In the genomic region with DNA sequence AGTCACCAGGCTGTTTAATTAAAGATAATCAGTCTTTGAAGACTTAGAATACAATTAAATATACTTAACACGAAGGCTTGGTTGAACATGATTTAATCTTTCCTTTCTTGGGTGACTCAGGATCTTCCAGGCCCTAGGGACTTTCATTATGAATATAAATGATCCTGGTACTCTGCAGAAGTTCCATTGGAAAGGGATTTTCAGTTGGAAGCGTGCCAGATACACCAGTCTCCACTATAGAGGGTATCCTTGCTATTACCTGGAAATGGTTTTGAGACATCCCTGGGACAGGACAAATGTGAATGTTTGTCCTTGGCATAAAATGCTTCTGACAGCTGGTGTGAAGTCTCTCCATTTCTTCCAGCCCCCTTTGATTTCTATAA, we compare ENCODE assay signal across 30 cellular contexts.
"Had no signal": no experiment of that assay in that cellular context is flagged by ENCODE, and none has a peak within 500 bp of the region (broad histone marks: within the 10 kb centered on the region; RNA-seq: fewer than 3 reads in every experiment).

No MANE protein-coding gene starts in this region.

- DNase-seq: activated CD4-positive, alpha-beta T cell treated with anti-CD3 and anti-CD28 coated beads for 48 hours; activated CD4-positive, alpha-beta T cell treated with anti-CD3 and anti-CD28 coated beads, Interleukin-2, amount 50 U/mL, for 48 hours; activated CD8-positive, alpha-beta memory T cell treated with anti-CD3 and anti-CD28 coated beads for 24 hours; activated effector memory CD4-positive, alpha-beta T cell treated with Interleukin-2 at 50 U/mL for 16 hours; activated naive CD4-positive, alpha-beta T cell treated with anti-CD3 and anti-CD28 coated beads for 36 hours; activated naive CD8-positive, alpha-beta T cell treated with anti-CD3 and anti-CD28 coated beads for 36 hours; adrenal gland; aorta; body of pancreas; dermis blood vessel endothelial cell; effector CD4-positive, alpha-beta T cell; foreskin keratinocyte; heart left ventricle; hypothalamus; immature natural killer cell; kidney; midbrain; naive thymus-derived CD4-positive, alpha-beta T cell; ovary; sigmoid colon; small intestine; stimulated activated CD4-positive, alpha-beta T cell treated with anti-CD3 and anti-CD28 coated beads, Interleukin-1b, Interleukin-23, amount 100 ng/mL, for 48 hours; stimulated activated CD4-positive, alpha-beta T cell treated with anti-CD3 and anti-CD28 coated beads, Interleukin-4, amount 100 ng/mL, for 4 hours; stimulated activated CD8-positive, alpha-beta memory T cell treated with anti-CD3 and anti-CD28 coated beads, Interleukin-4, amount 100 ng/mL, for 48 hours; stimulated activated naive CD8-positive, alpha-beta T cell treated with anti-CD3 and anti-CD28 coated beads, Interleukin-15, amount 100 ng/mL, for 72 hours; substantia nigra; uterus had no signal

- H3K9me3 Mint-ChIP-seq: stimulated activated naive CD8-positive, alpha-beta T cell treated with anti-CD3 and anti-CD28 coated beads, Interleukin-15, amount 100 ng/mL, for 72 hours; type B pancreatic cell had no signal

- H3K36me3 Mint-ChIP-seq: activated naive CD8-positive, alpha-beta T cell treated with anti-CD3 and anti-CD28 coated beads for 36 hours; stimulated activated memory B cell treated with anti-CD40 and anti-IgM and Interleukin-4, amounts not matched to agents 10 μg/mL and 1 μg/mL and 100 μg/mL, for 72 hours; type B pancreatic cell had no signal

- H3K4me1 Mint-ChIP-seq: stimulated activated memory B cell treated with anti-CD40 and anti-IgM and Interleukin-4, amounts not matched to agents 10 μg/mL and 1 μg/mL and 100 μg/mL, for 72 hours had no signal

- H3K27me3 Mint-ChIP-seq: activated naive CD8-positive, alpha-beta T cell treated with anti-CD3 and anti-CD28 coated beads for 36 hours; naive thymus-derived CD4-positive, alpha-beta T cell; stimulated activated naive CD8-positive, alpha-beta T cell treated with anti-CD3 and anti-CD28 coated beads, Interleukin-15, amount 100 ng/mL, for 72 hours; type B pancreatic cell had no signal

- H3K27ac Mint-ChIP-seq: activated naive CD4-positive, alpha-beta T cell treated with anti-CD3 and anti-CD28 coated beads for 36 hours; immature natural killer cell; naive thymus-derived CD4-positive, alpha-beta T cell; stimulated activated memory B cell treated with anti-CD40 and anti-IgM and Interleukin-4, amounts not matched to agents 10 μg/mL and 1 μg/mL and 100 μg/mL, for 72 hours; stimulated activated naive CD8-positive, alpha-beta T cell treated with anti-CD3 and anti-CD28 coated beads, Interleukin-15, amount 100 ng/mL, for 72 hours; type B pancreatic cell had no signal

- ATAC-seq: activated CD4-positive, CD25-positive, alpha-beta regulatory T cell treated with anti-CD3 and anti-CD28 coated beads, Interleukin-2, amount 50 U/mL, for 24 hours; body of pancreas; foreskin keratinocyte; heart left ventricle; naive thymus-derived CD4-positive, alpha-beta T cell; stimulated activated memory B cell treated with anti-CD40 and anti-IgM and Interleukin-4, amounts not matched to agents 10 μg/mL and 1 μg/mL and 100 μg/mL, for 72 hours; stimulated activated naive CD8-positive, alpha-beta T cell treated with anti-CD3 and anti-CD28 coated beads, Interleukin-15, amount 100 ng/mL, for 72 hours had no signal

- H3K4me3 Mint-ChIP-seq: activated naive CD4-positive, alpha-beta T cell treated with anti-CD3 and anti-CD28 coated beads for 36 hours; activated naive CD8-positive, alpha-beta T cell treated with anti-CD3 and anti-CD28 coated beads for 36 hours; immature natural killer cell; naive thymus-derived CD4-positive, alpha-beta T cell; stimulated activated memory B cell treated with anti-CD40 and anti-IgM and Interleukin-4, amounts not matched to agents 10 μg/mL and 1 μg/mL and 100 μg/mL, for 72 hours; stimulated activated naive CD8-positive, alpha-beta T cell treated with anti-CD3 and anti-CD28 coated beads, Interleukin-15, amount 100 ng/mL, for 72 hours; type B pancreatic cell had no signal
